In the genomic region with DNA sequence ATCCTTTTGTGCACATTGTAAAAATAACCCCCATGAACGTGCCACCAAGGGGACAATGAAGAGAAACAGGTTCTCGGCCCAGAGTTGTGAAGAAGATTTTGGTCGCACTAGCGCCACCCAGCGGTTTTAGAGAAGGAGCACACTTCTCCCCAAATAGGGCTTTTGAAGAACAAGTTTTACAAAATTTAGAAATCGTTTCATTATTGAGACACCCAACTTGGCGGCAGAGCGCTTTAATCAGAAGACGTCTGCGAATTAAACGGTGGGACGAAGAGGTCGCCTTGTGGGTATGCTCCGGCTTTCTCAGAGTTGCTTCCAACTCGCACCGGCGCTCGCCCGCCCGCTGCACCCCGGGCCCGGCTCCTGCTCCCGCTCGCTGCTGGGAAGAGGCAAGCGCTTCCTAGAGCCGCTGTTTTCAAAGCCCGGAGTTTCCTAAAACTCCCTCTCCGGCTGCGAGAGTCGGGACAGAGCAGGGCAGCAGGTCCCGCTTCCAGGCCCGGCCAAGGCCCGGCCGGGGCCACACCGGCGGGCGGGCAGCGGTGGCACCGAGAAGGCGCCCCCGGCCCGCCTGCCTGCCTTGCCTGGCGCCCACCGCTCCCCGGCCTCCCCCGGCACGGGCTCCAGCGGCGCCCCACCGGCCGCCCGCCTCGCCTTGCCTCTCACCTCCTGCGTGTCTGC, we compare ENCODE assay signal across 8 cellular contexts. TPM values are rescaled to one million over a fixed set of nuclear protein-coding genes. Genes with fewer than 3 reads are reported as not detected.
DNase-seq lines count a peak whose midpoint lies in the region; ATAC-seq, FAIRE-seq and TF ChIP-seq lines count a peak whose summit lies in the region.

No MANE protein-coding gene starts in this region.

- ATAC-seq in HG03457 (IDR thresholded peaks at IDR 0.05; ENCODE audit: unreplicated experiment) = no peak
- no peak for ATAC-seq in HG02840 (IDR thresholded peaks at IDR 0.05; ENCODE audit: low FRiP score, unreplicated experiment)

- H3K27me3 ChIP-seq in right atrium auricular region = peaks cover 70 to 94% of the 10 kb centered on the region in 2 donors
- H3K27me3 ChIP-seq in rectal smooth muscle tissue (ENCODE audit: control insufficient read depth, insufficient read depth, low read length) = peaks cover 38% of the 10 kb centered on the region

- peak overlapping the region; percentile 6 for H3K27ac Mint-ChIP-seq in activated naive CD4-positive, alpha-beta T cell treated with anti-CD3 and anti-CD28 coated beads, Interleukin-2, amount 10 ng/mL, durations not matched to agents 7 days and 5 days

- CTCF ChIA-PET in activated naive CD4-positive, alpha-beta T cell treated with anti-CD3 and anti-CD28 coated beads, Interleukin-2, amount 10 ng/mL, durations not matched to agents 7 days and 5 days (lab: Charles Lee) = no interaction called here

- peak; percentile 58 for DNase-seq in DMS 273 treated with DMSO at 0.1 percent for 48 hours (lab: John Stamatoyannopoulos, UW)
- peak; percentile 77 for DNase-seq in HTR-8/SVneo (ENCODE audit: insufficient read length, low spot score)
- peak; percentile 97 for DNase-seq in NCI-H69 (lab: John Stamatoyannopoulos, UW)
- DNase-seq in activated naive CD4-positive, alpha-beta T cell treated with anti-CD3 and anti-CD28 coated beads, Interleukin-2, amount 10 ng/mL, durations not matched to agents 7 days and 5 days = peak; percentile 47
- no peak for DNase-seq in right atrium auricular region (ENCODE audit: low spot score)

- H3K36me3 Mint-ChIP-seq in activated naive CD4-positive, alpha-beta T cell treated with anti-CD3 and anti-CD28 coated beads, Interleukin-2, amount 10 ng/mL, durations not matched to agents 7 days and 5 days = peaks cover 23% of the 10 kb centered on the region

- TF ChIP-seq CTCF in right atrium auricular region (IDR thresholded peaks at IDR 0.05) = peak; percentile 19 to 66

- H3K4me1 ChIP-seq in right atrium auricular region (peaks cover 0 to 49% of the 10 kb centered on the region in 2 donors), rectal smooth muscle tissue (ENCODE audit: control insufficient read depth, insufficient read depth, low read length) (peaks cover 3% of the 10 kb centered on the region)

- H3K27ac ChIP-seq in right atrium auricular region = no peak overlapping the region
- H3K27ac ChIP-seq in rectal smooth muscle tissue (ENCODE audit: low read depth, low read length) = no peak overlapping the region

- H3K9me3 Mint-ChIP-seq in activated naive CD4-positive, alpha-beta T cell treated with anti-CD3 and anti-CD28 coated beads, Interleukin-2, amount 10 ng/mL, durations not matched to agents 7 days and 5 days = peaks cover 11% of the 10 kb centered on the region

- peak overlapping the region; percentile 9 to 40 for H3K4me3 ChIP-seq in right atrium auricular region
- H3K4me3 ChIP-seq in rectal smooth muscle tissue (ENCODE audit: low read length) = peak overlapping the region; percentile 58

- H3K4me3 Mint-ChIP-seq in activated naive CD4-positive, alpha-beta T cell treated with anti-CD3 and anti-CD28 coated beads, Interleukin-2, amount 10 ng/mL, durations not matched to agents 7 days and 5 days = peak overlapping the region; percentile 27

- peaks cover 0 to 5% of the 10 kb centered on the region in 2 donors for H3K9me3 ChIP-seq in right atrium auricular region

- H3K9ac ChIP-seq in rectal smooth muscle tissue (ENCODE audit: low read length) = peak overlapping the region; percentile 53

- H3K4me1 Mint-ChIP-seq in activated naive CD4-positive, alpha-beta T cell treated with anti-CD3 and anti-CD28 coated beads, Interleukin-2, amount 10 ng/mL, durations not matched to agents 7 days and 5 days = peaks cover 17% of the 10 kb centered on the region

- no peaks in the 10 kb centered on the region for H3K36me3 ChIP-seq in right atrium auricular region
- no peaks in the 10 kb centered on the region for H3K36me3 ChIP-seq in rectal smooth muscle tissue (ENCODE audit: control insufficient read depth, insufficient read depth, low read length)

- no peak for FAIRE-seq in HTR-8/SVneo (lab: Jason Lieb, UNC)

- peaks cover 96% of the 10 kb centered on the region for H3K27me3 Mint-ChIP-seq in activated naive CD4-positive, alpha-beta T cell treated with anti-CD3 and anti-CD28 coated beads, Interleukin-2, amount 10 ng/mL, durations not matched to agents 7 days and 5 days

RNA-seq across cellular contexts. Expression of a gene that starts 0.7 kb away (rescaled TPM):
- not detected for total RNA-seq in right atrium auricular region

RNA-seq across cellular contexts. Expression of a gene that starts 1.1 kb away (rescaled TPM):
- not detected for total RNA-seq in right atrium auricular region
